Comparison of ENCODE assay signal across 8 cellular contexts in genomic region chr9:98129451-98129881, GRCh38. TPM values are rescaled to one million over a fixed set of nuclear protein-coding genes. Genes with fewer than 3 reads are reported as not detected.
A peak's percentile ranks its signal among the peaks of the same experiment; 100 is the strongest.
DNase-seq lines count a peak whose midpoint lies in the region; ATAC-seq and TF ChIP-seq lines count a peak whose summit lies in the region.

No MANE protein-coding gene starts in this region.

- intact Hi-C loops in CD4-positive, alpha-beta T cell (cut with DNase I, micrococcal nuclease), result no loop called here
- intact Hi-C loops in ascending aorta (cut with DNase I), result no loop called here

- no peaks in the 10 kb centered on the region for H3K36me3 ChIP-seq in KMS-11 (ENCODE audit: insufficient read depth)
- no peaks in the 10 kb centered on the region for H3K36me3 ChIP-seq in ascending aorta

- no peak for DNase-seq in CD4-positive, alpha-beta T cell
- DNase-seq in effector CD4-positive, alpha-beta T cell, result no peak
- DNase-seq in ascending aorta (ENCODE audit: low spot score in 2 of 2), result no peak

- no peak overlapping the region for H3K4me3 ChIP-seq in KMS-11 (IDR thresholded peaks at IDR 0.05; ENCODE audit: insufficient read depth, low read depth, low read length)
- H3K4me3 ChIP-seq in ascending aorta, result no peak overlapping the region

- no peak overlapping the region for H2AFZ ChIP-seq in KMS-11 (ENCODE audit: low read depth)

- no peaks in the 10 kb centered on the region for H3K9me3 ChIP-seq in CD4-positive, alpha-beta T cell (ENCODE audit: control insufficient read depth, low read length)
- H3K9me3 ChIP-seq in ascending aorta, result no peaks in the 10 kb centered on the region

- H3K27me3 Mint-ChIP-seq in CD4-positive, alpha-beta T cell, result no peaks in the 10 kb centered on the region

- H3K9ac ChIP-seq in KMS-11, result no peak overlapping the region

- no peak overlapping the region for H3K4me3 Mint-ChIP-seq in CD4-positive, alpha-beta T cell

- TF ChIP-seq CTCF in CD4-positive, alpha-beta T cell (IDR thresholded peaks at IDR 0.05), result no peak
- no peak for TF ChIP-seq CTCF in KMS-11 (conservative IDR thresholded peaks at IDR 0.05; ENCODE audit: low read depth, low read length)
- no peak for TF ChIP-seq CTCF in ascending aorta (IDR thresholded peaks at IDR 0.05)

- H3K9me3 Mint-ChIP-seq in CD4-positive, alpha-beta T cell, result no peaks in the 10 kb centered on the region

- CTCF ChIA-PET in CD4-positive, alpha-beta T cell (lab: Charles Lee), result interaction anchor here (0.6 to 1.1 kb wide), 2 partner anchors 30 to 114 kb away, joined by 3 to 4 read pairs; no protein-coding TSS in a partner anchor

- POLR2A ChIA-PET in CD4-positive, alpha-beta T cell (lab: Charles Lee), result interaction anchor here (2.5 kb wide), 1 partner anchor 11 kb away, joined by 6 read pairs; no protein-coding TSS in a partner anchor

- H3K27ac ChIP-seq in CD4-positive, alpha-beta T cell (ENCODE audit: low read depth, low read length), result no peak overlapping the region
- no peak overlapping the region for H3K27ac ChIP-seq in KMS-11
- H3K27ac ChIP-seq in ascending aorta, result no peak overlapping the region

- H3K4me1 ChIP-seq in KMS-11 (ENCODE audit: low read depth, poor library complexity, severe bottlenecking), result peaks cover 44% of the 10 kb centered on the region
- H3K4me1 ChIP-seq in ascending aorta, result no peaks in the 10 kb centered on the region

- no peaks in the 10 kb centered on the region for H3K27me3 ChIP-seq in CD4-positive, alpha-beta T cell (ENCODE audit: control insufficient read depth, insufficient read depth, low read length)
- no peaks in the 10 kb centered on the region for H3K27me3 ChIP-seq in KMS-11 (ENCODE audit: insufficient read depth, low read depth)
- H3K27me3 ChIP-seq in ascending aorta, result no peaks in the 10 kb centered on the region

- H3K4me2 ChIP-seq in KMS-11, result peak overlapping the region; percentile 6; the same call in 1 of the 2 replicates

- no peaks in the 10 kb centered on the region for H3K4me1 Mint-ChIP-seq in CD4-positive, alpha-beta T cell (ENCODE audit: low read depth)

- peaks cover 55% of the 10 kb centered on the region for H3K36me3 Mint-ChIP-seq in CD4-positive, alpha-beta T cell (ENCODE audit: low read depth)

- H3K27ac Mint-ChIP-seq in CD4-positive, alpha-beta T cell, result peak overlapping the region; percentile 36

- no peaks in the 10 kb centered on the region for H4K20me1 ChIP-seq in KMS-11 (ENCODE audit: insufficient read depth)

- H3K79me2 ChIP-seq in KMS-11 (ENCODE audit: insufficient read depth, low read depth), result no peaks in the 10 kb centered on the region

- no peak for ATAC-seq in CD4-positive, alpha-beta T cell (ENCODE audit: poor library complexity)
- ATAC-seq in GM21367 (IDR thresholded peaks at IDR 0.05; ENCODE audit: unreplicated experiment) (peak; percentile 81), esophagus mucosa (peak; percentile 49), GM21825 (IDR thresholded peaks at IDR 0.05; ENCODE audit: unreplicated experiment) (no peak), HG03135 (IDR thresholded peaks at IDR 0.05; ENCODE audit: unreplicated experiment) (no peak)

RNA-seq across cellular contexts. Expression of gene TRIM14, which starts 10.4 kb away (rescaled TPM):
- 10 to 100 TPM; 23.5 to 23.6 TPM for total RNA-seq in CD4-positive, alpha-beta T cell
- total RNA-seq in esophagus mucosa (31.0 TPM), ascending aorta (16.1 TPM)

Comparison
In these comparisons a context has a peak if more than half of its experiments do, and no peak if none do; other contexts are left out.
1. ATAC-seq: peak in GM21367 (single experiment) and esophagus mucosa (single experiment); none in CD4-positive, alpha-beta T cell (single experiment), GM21825 (single experiment) and HG03135 (single experiment).